19 cellular contexts compared by ENCODE assay signal in the genomic region with DNA sequence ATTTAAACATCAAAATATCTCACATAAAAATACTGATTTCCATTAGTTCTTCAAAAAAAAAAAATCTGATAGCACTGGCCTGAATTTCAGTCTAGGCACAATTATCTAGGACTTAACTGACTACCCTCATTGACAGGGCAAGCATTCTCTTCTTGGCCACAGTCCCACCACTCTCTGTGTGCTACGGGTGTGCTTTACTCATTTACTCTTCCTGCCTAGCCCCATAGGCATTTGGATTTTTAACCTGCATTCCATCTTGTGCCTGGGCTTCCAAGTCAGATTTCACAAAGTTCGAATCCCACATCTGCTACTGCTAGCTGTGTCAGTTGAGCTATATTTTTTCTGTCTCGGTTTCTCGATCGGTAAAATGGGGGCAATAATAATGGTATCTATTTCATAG. TPM values are rescaled to one million over a fixed set of nuclear protein-coding genes. Genes with fewer than 3 reads are reported as not detected.
DNase-seq lines count a peak whose midpoint lies in the region; ATAC-seq and TF ChIP-seq lines count a peak whose summit lies in the region.
"Had no signal": no experiment of that assay in that cellular context is flagged by ENCODE, and none has a peak within 500 bp of the region (broad histone marks: within the 10 kb centered on the region; RNA-seq: fewer than 3 reads in every experiment).

No MANE protein-coding gene starts in this region.

- H2AK5ac ChIP-seq in mesendoderm (ENCODE audit: low read length): no peak overlapping the region

- intact Hi-C loops in right lobe of liver (cut with DNase I): no loop called here

- H3K4me1 ChIP-seq in HUES48 (ENCODE audit: control insufficient read depth, insufficient read depth, low read length) (peaks cover 38% of the 10 kb centered on the region), mesendoderm (ENCODE audit: control insufficient read depth, low read depth, low read length) (peaks cover 23% of the 10 kb centered on the region), right lobe of liver (no peaks in the 10 kb centered on the region)
- H3K4me1 ChIP-seq: HAP-1 had no signal

- H3K9ac ChIP-seq in HUES48 (ENCODE audit: low read depth, low read length) (no peak overlapping the region), SK-N-MC (ENCODE audit: insufficient read length) (no peak overlapping the region), mesendoderm (ENCODE audit: low read length) (no peak overlapping the region)

- no peak overlapping the region for H3K18ac ChIP-seq in mesendoderm (ENCODE audit: low read length)

- H3K9me3 ChIP-seq in HUES48 (ENCODE audit: control insufficient read depth, insufficient read depth, low read length) (peaks cover 7% of the 10 kb centered on the region), SK-N-MC (ENCODE audit: low read depth, low read length) (no peaks in the 10 kb centered on the region), right lobe of liver (no peaks in the 10 kb centered on the region)

- no peak overlapping the region for H3K4me2 ChIP-seq in mesendoderm (ENCODE audit: low read length)

- TF ChIP-seq POLR2A in right lobe of liver (IDR thresholded peaks at IDR 0.05): no peak

- H3K4me3 ChIP-seq in HUES48 (ENCODE audit: low read depth, low read length) (no peak overlapping the region), SK-N-MC (peak overlapping the region; percentile 61; the same call in 1 of the 2 replicates), mesendoderm (ENCODE audit: low read length) (no peak overlapping the region), right lobe of liver (no peak overlapping the region)
- H3K4me3 ChIP-seq: HAP-1 had no signal

- H3K4ac ChIP-seq in mesendoderm (ENCODE audit: low read depth, low read length): peak overlapping the region; percentile 52

- no peak overlapping the region for H4K8ac ChIP-seq in mesendoderm (ENCODE audit: low read depth, low read length)

- DNase-seq in Daoy (ENCODE audit: low read depth) (peak; percentile 57), SK-N-MC (ENCODE audit: low read depth, low spot score) (no peak), mesendoderm (peak; percentile 51), right lobe of liver (no peak)
- DNase-seq in activated CD4-positive, alpha-beta T cell treated with anti-CD3 and anti-CD28 coated beads for 4 hours: no peak
- DNase-seq in stimulated activated CD4-positive, alpha-beta T cell treated with anti-CD3 and anti-CD28 coated beads, Interleukin-4, amount 100 ng/mL, for 1 hour: no peak
- DNase-seq: ACHN; AML-193; COR-L47; DMS153; KBM-7; NCI-H1092; NCI-H526 treated with DMSO at 0.1 percent for 48 hours; NK-92 treated with Interleukin-12 subunit alpha and Interleukin-12 subunit beta, amount 100 ng/mL, for 24 hours; OCI-M1; SW 1271 had no signal

- H3K23ac ChIP-seq in mesendoderm (ENCODE audit: low read length): no peak overlapping the region

- H3K56ac ChIP-seq in mesendoderm (ENCODE audit: low read length): no peak overlapping the region

- H2BK15ac ChIP-seq in mesendoderm (replicated peaks; ENCODE audit: low read depth): no peak overlapping the region

- H3K36me3 ChIP-seq in HUES48 (ENCODE audit: control insufficient read depth, insufficient read depth, low read length): no peaks in the 10 kb centered on the region
- 0 out of 2 replicates have a peak, but pooled peaks cover 3% of the 10 kb centered on the region for H3K36me3 ChIP-seq in SK-N-MC (ENCODE audit: insufficient read depth, low read length)
- H3K36me3 ChIP-seq in mesendoderm (ENCODE audit: control insufficient read depth, insufficient read depth, low read length): no peaks in the 10 kb centered on the region
- H3K36me3 ChIP-seq in right lobe of liver: no peaks in the 10 kb centered on the region
- H3K36me3 ChIP-seq: HAP-1 had no signal

- H2BK5ac ChIP-seq in mesendoderm (ENCODE audit: low read length): no peak overlapping the region

- peaks cover 7% of the 10 kb centered on the region; the same call in 1 of the 2 replicates for H3K27me3 ChIP-seq in HUES48 (ENCODE audit: control insufficient read depth, insufficient read depth, low read length)
- no peaks in the 10 kb centered on the region for H3K27me3 ChIP-seq in mesendoderm (ENCODE audit: insufficient read depth, low read length, poor library complexity)
- H3K27me3 ChIP-seq in right lobe of liver: no peaks in the 10 kb centered on the region

- peaks cover 19% of the 10 kb centered on the region for H3K79me1 ChIP-seq in mesendoderm (ENCODE audit: low read length)

- TF ChIP-seq CTCF in right lobe of liver (IDR thresholded peaks at IDR 0.05): no peak

- H2BK120ac ChIP-seq in mesendoderm (ENCODE audit: low read depth, low read length): peak overlapping the region; percentile 49

- peaks cover 75% of the 10 kb centered on the region for H3K79me2 ChIP-seq in mesendoderm (ENCODE audit: control insufficient read depth, insufficient read depth, low read length)

- no peak overlapping the region for H4K5ac ChIP-seq in mesendoderm (ENCODE audit: low read length)

- H3K27ac ChIP-seq in HUES48 (ENCODE audit: low read depth, low read length) (peak overlapping the region; percentile 36), SK-N-MC (peak overlapping the region; percentile 27; the same call in 1 of the 2 replicates), mesendoderm (ENCODE audit: low read depth, low read length) (peak overlapping the region; percentile 27), right lobe of liver (no peak overlapping the region)

- WGBS in mesendoderm (ENCODE audit: extremely low coverage, insufficient coverage, low lambda C conversion rate): no CpG with 5 or more reads among the region's 5 CpGs
- 77% methylated on average over 5 of the region's 5 CpGs for WGBS in right lobe of liver (ENCODE audit: insufficient coverage, low coverage, low lambda C conversion rate, missing lambda C conversion rate)

- ATAC-seq in GM21360 (IDR thresholded peaks at IDR 0.05; ENCODE audit: unreplicated experiment): no peak
- no peak for ATAC-seq in right lobe of liver

RNA-seq across cellular contexts. Expression of a gene that starts 38.0 kb away (rescaled TPM):
- 16.5 and 23.5 TPM in 2 replicates for total RNA-seq in Daoy (2014; rRNA removed; shearing (Covaris generic))
- polyA plus RNA-seq in mesendoderm (2013, experiment 1 of 2): 39.3 TPM
- 38.7 TPM for polyA plus RNA-seq in mesendoderm (2013, experiment 2 of 2)
- total RNA-seq in right lobe of liver: 1 to 10 TPM; 1.6 to 4.6 (median 2.1) TPM

Comparison
In these comparisons a context has a peak if more than half of its experiments do, and no peak if none do; other contexts are left out.
1. DNase-seq: peak in Daoy (single experiment) and mesendoderm (single experiment); none in SK-N-MC (single experiment), activated CD4-positive, alpha-beta T cell treated with anti-CD3 and anti-CD28 coated beads for 4 hours (0 of 2), stimulated activated CD4-positive, alpha-beta T cell treated with anti-CD3 and anti-CD28 coated beads, Interleukin-4, amount 100 ng/mL, for 1 hour (single experiment) and right lobe of liver (0 of 3).
2. H3K27ac ChIP-seq: peak in HUES48 (single experiment), SK-N-MC (single experiment) and mesendoderm (single experiment); none in right lobe of liver (0 of 3).